Comparison of ENCODE assay signal across 30 cellular contexts in genomic region chr16:3439637-3440036, GRCh38. TPM values are rescaled to one million over a fixed set of nuclear protein-coding genes. Genes with fewer than 3 reads are reported as not detected.
DNase-seq lines count a peak whose midpoint lies in the region; ATAC-seq, FAIRE-seq and TF ChIP-seq lines count a peak whose summit lies in the region.
"Had no signal": no experiment of that assay in that cellular context is flagged by ENCODE, and none has a peak within 500 bp of the region (broad histone marks: within the 10 kb centered on the region; RNA-seq: fewer than 3 reads in every experiment).

No MANE protein-coding gene starts in this region.

- no peaks in the 10 kb centered on the region for H3K27me3 ChIP-seq in endodermal cell (ENCODE audit: control insufficient read depth, insufficient read depth, low read length, poor library complexity, severe bottlenecking)
- H3K27me3 ChIP-seq: BLaER1 had no signal

- H3K36me3 Mint-ChIP-seq in endodermal cell (ENCODE audit: low read depth) (peaks cover 31% of the 10 kb centered on the region), nephron (ENCODE audit: low read depth) (peaks cover 59% of the 10 kb centered on the region)

- H3K27ac Mint-ChIP-seq in endodermal cell (no peak overlapping the region), nephron (no peak overlapping the region)
- H3K27ac Mint-ChIP-seq: CD14-positive monocyte; CD4-positive, CD25-positive, alpha-beta regulatory T cell; CD8-positive, alpha-beta T cell had no signal

- no peak for ATAC-seq in GM18519 (IDR thresholded peaks at IDR 0.05; ENCODE audit: low FRiP score, unreplicated experiment)
- ATAC-seq: CD8-positive, alpha-beta T cell had no signal

- DNase-seq in endodermal cell (no peak), DMS 273 (lab: John Stamatoyannopoulos, UW; ENCODE audit: unreplicated experiment) (no peak)
- no peak for DNase-seq in stimulated activated CD4-positive, alpha-beta T cell treated with anti-CD3 and anti-CD28 coated beads, Interleukin-4, amount 100 ng/mL, for 4 hours
- DNase-seq: 8988T; ACHN; BE2C; C1 segment of cervical spinal cord; Caco-2; Calu3; CD4-positive, CD25-positive, alpha-beta regulatory T cell; CD8-positive, alpha-beta T cell; DMS 273 treated with DMSO at 0.1 percent for 48 hours; DMS153; DMS53; DMS79; DND-41; EL; GF-D8 had no signal

- H3K9me3 ChIP-seq in endodermal cell (ENCODE audit: control insufficient read depth, low read length): peaks cover 9% of the 10 kb centered on the region
- H3K9me3 ChIP-seq: BE2C, Caco-2 had no signal

- peak; percentile 44 for FAIRE-seq in G401.6 (lab: Jason Lieb, UNC)
- FAIRE-seq: A204.1, D721Med, GM12891 had no signal

- H3K27me3 Mint-ChIP-seq in endodermal cell (ENCODE audit: insufficient read depth) (peaks cover 19% of the 10 kb centered on the region), nephron (ENCODE audit: low read depth) (no peaks in the 10 kb centered on the region)
- H3K27me3 Mint-ChIP-seq: CD4-positive, CD25-positive, alpha-beta regulatory T cell had no signal

- no peak overlapping the region for H3K27ac ChIP-seq in endodermal cell (ENCODE audit: low read depth, low read length)
- H3K27ac ChIP-seq: BLaER1 had no signal

- no peak overlapping the region for H3K4me3 Mint-ChIP-seq in endodermal cell
- peak overlapping the region in 2 of 3 experiments; percentile 22 to 26 for H3K4me3 Mint-ChIP-seq in nephron
- H3K4me3 Mint-ChIP-seq: CD14-positive monocyte; CD8-positive, alpha-beta T cell had no signal

- H3K4me1 Mint-ChIP-seq in endodermal cell: peaks cover 2% of the 10 kb centered on the region
- peaks cover 12% of the 10 kb centered on the region for H3K4me1 Mint-ChIP-seq in nephron

- H3K9ac ChIP-seq in endodermal cell (ENCODE audit: extremely low read depth, low read length, poor library complexity, severe bottlenecking): no peak overlapping the region
- H3K9ac ChIP-seq: BLaER1 had no signal

- H3K9me3 Mint-ChIP-seq in endodermal cell (peaks cover 38% of the 10 kb centered on the region), nephron (peaks cover 32% of the 10 kb centered on the region)

- peaks cover 14% of the 10 kb centered on the region for H3K36me3 ChIP-seq in endodermal cell (ENCODE audit: control insufficient read depth, insufficient read depth, low read length)
- H3K36me3 ChIP-seq: BE2C had no signal

- WGBS in endodermal cell (ENCODE audit: insufficient coverage in 1 of 2, insufficient read length in 1 of 2), 2 experiments: 100% methylated on average over 1 of the region's 4 CpGs; no CpG with 5 or more reads in 1 of the 2 experiments

- H3K4me3 ChIP-seq in endodermal cell (ENCODE audit: low read length): peak overlapping the region; percentile 16
- H3K4me3 ChIP-seq: BLaER1 had no signal

- H3K4me1 ChIP-seq in endodermal cell (ENCODE audit: control insufficient read depth, insufficient read depth, low read length): no peaks in the 10 kb centered on the region
- H3K4me1 ChIP-seq: BE2C, Caco-2 had no signal

- TF ChIP-seq CTCF in endodermal cell (conservative IDR thresholded peaks at IDR 0.05) (no peak), nephron (IDR thresholded peaks at IDR 0.05; ENCODE audit: unreplicated experiment in 3 of 3) (no peak)

RNA-seq across cellular contexts. Expression of gene ZNF597, which starts 3.7 kb away (rescaled TPM):
- total RNA-seq in endodermal cell: 1 to 10 TPM; 2.0 to 3.1 TPM
- polyA plus RNA-seq in endodermal cell (2013, experiment 1 of 2): 2.4 TPM
- polyA plus RNA-seq in endodermal cell (2013, experiment 2 of 2): 2.2 TPM
- total RNA-seq: Daoy had no signal

RNA-seq across cellular contexts. Expression of gene NAA60, which starts 3.8 kb away (rescaled TPM):
- total RNA-seq in endodermal cell: 10 to 100 TPM; 54.5 to 61.8 TPM
- 47.2 TPM for polyA plus RNA-seq in endodermal cell (2013, experiment 1 of 2)
- polyA plus RNA-seq in endodermal cell (2013, experiment 2 of 2): 44.7 TPM

RNA-seq across cellular contexts. Expression of gene ZNF174, which starts 38.6 kb away (rescaled TPM):
- total RNA-seq in endodermal cell: 10 to 100 TPM; 11.0 to 13.5 TPM
- 11.5 TPM for polyA plus RNA-seq in endodermal cell (2013, experiment 1 of 2)
- polyA plus RNA-seq in endodermal cell (2013, experiment 2 of 2): 12.8 TPM

RNA-seq across cellular contexts. Expression of gene ZSCAN32, which starts 38.8 kb away (rescaled TPM):
- 10 to 100 TPM; 19.8 to 24.1 TPM for total RNA-seq in endodermal cell
- 18.7 TPM for polyA plus RNA-seq in endodermal cell (2013, experiment 1 of 2)
- polyA plus RNA-seq in endodermal cell (2013, experiment 2 of 2): 18.5 TPM

RNA-seq across cellular contexts. Expression of gene C16orf90, which starts 55.7 kb away (rescaled TPM):
- not detected for total RNA-seq in endodermal cell
- polyA plus RNA-seq in endodermal cell (2013, experiment 1 of 2): not detected
- not detected for polyA plus RNA-seq in endodermal cell (2013, experiment 2 of 2)
- total RNA-seq: A673; Caco-2; Calu3; CD4-positive, CD25-positive, alpha-beta regulatory T cell; CD8-positive, alpha-beta T cell; Daoy; G401 had no signal
- polyA plus RNA-seq: AG04450; CD14-positive monocyte; CD4-positive, CD25-positive, alpha-beta regulatory T cell had no signal
